Comparison of ENCODE assay signal across 9 cellular contexts in genomic region chr7:151076863-151077704, GRCh38. TPM values are rescaled to one million over a fixed set of nuclear protein-coding genes. Genes with fewer than 3 reads are reported as not detected.
DNase-seq lines count a peak whose midpoint lies in the region; ATAC-seq and TF ChIP-seq lines count a peak whose summit lies in the region.
"Had no signal": no experiment of that assay in that cellular context is flagged by ENCODE, and none has a peak within 500 bp of the region (broad histone marks: within the 10 kb centered on the region; RNA-seq: fewer than 3 reads in every experiment).

No MANE protein-coding gene starts in this region.

- no peaks in the 10 kb centered on the region for H3K27me3 Mint-ChIP-seq in activated T-helper 17 cell treated with anti-CD3 and anti-CD28 coated beads, Interleukin-2, amount 50 U/mL, for 72 hours
- H3K27me3 Mint-ChIP-seq: activated naive CD4-positive, alpha-beta T cell treated with anti-CD3 and anti-CD28 coated beads, Interleukin-2, amount 50 U/mL, for 24 hours had no signal

- TF ChIP-seq CTCF in GM12864 (IDR thresholded peaks at IDR 0.05; ENCODE audit: low read depth, low read length, missing control alignments) (peak; percentile 24), WERI-Rb-1 (IDR thresholded peaks at IDR 0.05; ENCODE audit: low read depth, low read length) (peak; percentile 59)

- H3K4me3 Mint-ChIP-seq in activated T-helper 17 cell treated with anti-CD3 and anti-CD28 coated beads, Interleukin-2, amount 50 U/mL, for 72 hours = no peak overlapping the region

- H3K9me3 Mint-ChIP-seq in activated T-helper 17 cell treated with anti-CD3 and anti-CD28 coated beads, Interleukin-2, amount 50 U/mL, for 72 hours = no peaks in the 10 kb centered on the region
- H3K9me3 Mint-ChIP-seq: activated naive CD4-positive, alpha-beta T cell treated with anti-CD3 and anti-CD28 coated beads, Interleukin-2, amount 50 U/mL, for 24 hours had no signal

- no peaks in the 10 kb centered on the region for H3K9me3 ChIP-seq in WERI-Rb-1 (ENCODE audit: severe bottlenecking)

- H3K27me3 ChIP-seq in WERI-Rb-1 (ENCODE audit: insufficient read depth, low read depth, severe bottlenecking) = no peaks in the 10 kb centered on the region

- H3K27ac ChIP-seq in WERI-Rb-1 = peak overlapping the region; percentile 43; the same call in 1 of the 2 replicates

- DNase-seq in AG08395 (ENCODE audit: low spot score) (peak; percentile 46), GM12864 (ENCODE audit: low read depth) (no peak), WERI-Rb-1 (no peak), iPS-NIHi7 (ENCODE audit: extremely low spot score) (peak; percentile 73), occipital lobe (lab: John Stamatoyannopoulos, UW) (no peak)

- ATAC-seq in HG02623 (IDR thresholded peaks at IDR 0.05; ENCODE audit: unreplicated experiment) (no peak), GM19023 (IDR thresholded peaks at IDR 0.05; ENCODE audit: unreplicated experiment) (no peak)
- ATAC-seq in activated T-helper 17 cell treated with anti-CD3 and anti-CD28 coated beads, Interleukin-2, amount 50 U/mL, for 72 hours (replicated peaks) = no peak

- peaks cover 74% of the 10 kb centered on the region for H3K36me3 ChIP-seq in WERI-Rb-1

- H3K4me1 Mint-ChIP-seq in activated T-helper 17 cell treated with anti-CD3 and anti-CD28 coated beads, Interleukin-2, amount 50 U/mL, for 72 hours = no peaks in the 10 kb centered on the region

- H3K4me3 ChIP-seq in GM12864 (ENCODE audit: low read depth, low read length) = no peak overlapping the region
- no peak overlapping the region for H3K4me3 ChIP-seq in WERI-Rb-1 (ENCODE audit: low read depth, low read length)

- H3K36me3 Mint-ChIP-seq in activated T-helper 17 cell treated with anti-CD3 and anti-CD28 coated beads, Interleukin-2, amount 50 U/mL, for 72 hours (ENCODE audit: low read depth) = peaks cover 67% of the 10 kb centered on the region

- H3K27ac Mint-ChIP-seq in activated T-helper 17 cell treated with anti-CD3 and anti-CD28 coated beads, Interleukin-2, amount 50 U/mL, for 72 hours = no peak overlapping the region

RNA-seq across cellular contexts. Expression of gene FASTK, which starts 3.5 kb away (rescaled TPM):
- total RNA-seq in occipital lobe = 30.7 TPM
- total RNA-seq in activated T-helper 17 cell treated with anti-CD3 and anti-CD28 coated beads, Interleukin-2, amount 50 U/mL, for 72 hours = 10 to 100 TPM; 63.3 to 71.1 TPM

RNA-seq across cellular contexts. Expression of gene TMUB1, which starts 6.2 kb away (rescaled TPM):
- total RNA-seq in occipital lobe = 9.7 TPM
- 10 to 100 TPM; 72.7 to 78.4 TPM for total RNA-seq in activated T-helper 17 cell treated with anti-CD3 and anti-CD28 coated beads, Interleukin-2, amount 50 U/mL, for 72 hours

RNA-seq across cellular contexts. Expression of gene AGAP3, which starts 9.2 kb away (rescaled TPM):
- 85.6 TPM for total RNA-seq in occipital lobe
- 10 to 100 TPM; 45.0 to 58.6 TPM for total RNA-seq in activated T-helper 17 cell treated with anti-CD3 and anti-CD28 coated beads, Interleukin-2, amount 50 U/mL, for 72 hours

RNA-seq across cellular contexts. Expression of gene SLC4A2, which starts 17.7 kb away (rescaled TPM):
- 13.7 TPM for total RNA-seq in occipital lobe
- 100 to 1,000 TPM; 114 to 135 TPM for total RNA-seq in activated T-helper 17 cell treated with anti-CD3 and anti-CD28 coated beads, Interleukin-2, amount 50 U/mL, for 72 hours

RNA-seq across cellular contexts. Expression of gene CDK5, which starts 19.4 kb away (rescaled TPM):
- total RNA-seq in occipital lobe = 37.3 TPM
- 10 to 100 TPM in 1 of 2 donors, 1 to 10 TPM in 1; 9.0 to 23.4 TPM for total RNA-seq in activated T-helper 17 cell treated with anti-CD3 and anti-CD28 coated beads, Interleukin-2, amount 50 U/mL, for 72 hours

Comparison
In these comparisons a context has a peak if more than half of its experiments do, and no peak if none do; other contexts are left out.
1. DNase-seq: peak in AG08395 (single experiment) and iPS-NIHi7 (single experiment); none in GM12864 (single experiment), WERI-Rb-1 (single experiment) and occipital lobe (single experiment).